ENCODE assay signal across 8 cellular contexts in genomic region chr17:46193626-46194392, GRCh38. TPM values are rescaled to one million over a fixed set of nuclear protein-coding genes. Genes with fewer than 3 reads are reported as not detected.
DNase-seq lines count a peak whose midpoint lies in the region; ATAC-seq and TF ChIP-seq lines count a peak whose summit lies in the region.

No MANE protein-coding gene starts in this region.

- H3K9me3 Mint-ChIP-seq in activated T-cell treated with anti-CD3 and anti-CD28 coated beads, Interleukin-2, amount 50 U/mL, for 4 hours = no peaks in the 10 kb centered on the region

- peaks cover 61% of the 10 kb centered on the region for H3K4me1 Mint-ChIP-seq in activated T-cell treated with anti-CD3 and anti-CD28 coated beads, Interleukin-2, amount 50 U/mL, for 4 hours (ENCODE audit: low read depth)

- under 1% methylated on average over 24 of the region's 60 CpGs for WGBS in esophagus muscularis mucosa

- peaks cover 19% of the 10 kb centered on the region for H3F3A ChIP-seq in PC-9 (ENCODE audit: insufficient read depth, low read depth)

- TF ChIP-seq EP300 in esophagus muscularis mucosa (IDR thresholded peaks at IDR 0.05) = no peak

- peak overlapping the region; percentile 98 for H2AFZ ChIP-seq in PC-9

- peaks cover 27% of the 10 kb centered on the region for H4K20me1 ChIP-seq in PC-9 (ENCODE audit: insufficient read depth)

- no peaks in the 10 kb centered on the region for H3K9me2 ChIP-seq in PC-9 (ENCODE audit: insufficient read depth)

- CTCF ChIA-PET in PC-9 (lab: Charles Lee) = interaction anchor here (0.6 to 0.8 kb wide), 3 partner anchors 19 to 135 kb away, joined by 3 to 9 read pairs (median 3); no protein-coding TSS in a partner anchor

- TF ChIP-seq CTCF in PC-9 (conservative IDR thresholded peaks at IDR 0.05) = no peak; the same call in 1 of the 2 replicates
- peak; percentile 29 to 43 (median 42) for TF ChIP-seq CTCF in esophagus muscularis mucosa (IDR thresholded peaks at IDR 0.05)

- peak overlapping the region; percentile 88 for H3K4me3 Mint-ChIP-seq in activated T-cell treated with anti-CD3 and anti-CD28 coated beads, Interleukin-2, amount 50 U/mL, for 4 hours

- no peaks in the 10 kb centered on the region for H3K27me3 ChIP-seq in PC-9 (ENCODE audit: insufficient read depth, low read depth)
- no peaks in the 10 kb centered on the region for H3K27me3 ChIP-seq in esophagus muscularis mucosa
- H3K27me3 ChIP-seq in muscle layer of duodenum (ENCODE audit: low read depth, low read length) = no peaks in the 10 kb centered on the region

- ATAC-seq in GM21717 (IDR thresholded peaks at IDR 0.05; ENCODE audit: unreplicated experiment) = peak; percentile 60
- ATAC-seq in activated T-cell treated with anti-CD3 and anti-CD28 coated beads, Interleukin-2, amount 50 U/mL, for 4 hours = peak; percentile 79 to 83

- TSS peak; percentile 58 for BruUV-seq in PC-9 (replicated peaks; lab: Mats Ljungman, UMichigan)

- H3K4me1 ChIP-seq in PC-9 (replicated peaks; ENCODE audit: insufficient read depth) (peaks cover 30% of the 10 kb centered on the region), esophagus muscularis mucosa (peaks cover 34 to 63% (median 56%) of the 10 kb centered on the region in 4 donors), muscle layer of duodenum (ENCODE audit: control insufficient read depth in 1 of 2, insufficient read depth in 2 of 2, low read length in 2 of 2) (peaks cover 22 to 33% of the 10 kb centered on the region in 2 donors)

- peak; percentile 49 for TF ChIP-seq POLR2A in esophagus muscularis mucosa (IDR thresholded peaks at IDR 0.05; ENCODE audit: low read depth)

- peak overlapping the region; percentile 98 for H3K4me3 ChIP-seq in PC-9
- peak overlapping the region; percentile 96 to 100 (median 99) for H3K4me3 ChIP-seq in esophagus muscularis mucosa
- H3K4me3 ChIP-seq in muscle layer of duodenum (ENCODE audit: low read depth in 1 of 2, low read length in 2 of 2) = peak overlapping the region; percentile 62 to 96

- H3K36me3 Mint-ChIP-seq in activated T-cell treated with anti-CD3 and anti-CD28 coated beads, Interleukin-2, amount 50 U/mL, for 4 hours (ENCODE audit: insufficient read depth) = peaks cover 2% of the 10 kb centered on the region

- peak; percentile 99 for DNase-seq in DMS53 (lab: John Stamatoyannopoulos, UW)
- peak; percentile 93 for DNase-seq in KBM-7
- DNase-seq in PC-9 = peak; percentile 89 to 90
- DNase-seq in activated T-cell treated with anti-CD3 and anti-CD28 coated beads, Interleukin-2, amount 50 U/mL, for 4 hours = peak; percentile 82
- DNase-seq in esophagus muscularis mucosa (ENCODE audit: extremely low spot score) = peak; percentile 98
- peak; percentile 71 to 87 for DNase-seq in stimulated activated CD8-positive, alpha-beta memory T cell treated with anti-CD3 and anti-CD28 coated beads, Interleukin-7, amount 100 ng/mL, for 1 hour (ENCODE audit: low read depth in 2 of 2)

- H3K27ac ChIP-seq in PC-9 (peak overlapping the region; percentile 66), esophagus muscularis mucosa (replicated peaks in 1 of 4) (peak overlapping the region; percentile 100), muscle layer of duodenum (ENCODE audit: low read length) (peak overlapping the region; percentile 70)

- in situ Hi-C loops in KBM-7 (cut with MboI; ENCODE audit: low pct_unique_long_range_greater_than_20kb, low sequenced_read_pairs) = no loop called here

- H3K9me3 ChIP-seq in PC-9 (ENCODE audit: insufficient read depth, low read depth) = 0 out of 2 replicates have a peak, but pooled peaks cover 3% of the 10 kb centered on the region
- no peaks in the 10 kb centered on the region for H3K9me3 ChIP-seq in esophagus muscularis mucosa
- no peaks in the 10 kb centered on the region for H3K9me3 ChIP-seq in muscle layer of duodenum (ENCODE audit: control insufficient read depth in 1 of 2, low read length in 2 of 2)

- POLR2A ChIA-PET in PC-9 (lab: Charles Lee; ENCODE audit: unreplicated experiment) = no interaction called here

- intact Hi-C loops in PC-9 (cut with micrococcal nuclease; ENCODE audit: unreplicated experiment) (loop anchor here (5.0 kb wide), 3 partner anchors 132 to 192 kb away; no protein-coding TSS in a partner anchor), esophagus muscularis mucosa (cut with DNase I) (loop anchor here (2.0 to 5.0 kb wide), 3 partner anchors 17 to 149 kb away; no protein-coding TSS in a partner anchor)

- H3K36me3 ChIP-seq in PC-9 (ENCODE audit: low read depth) (peaks cover 15% of the 10 kb centered on the region; the same call in 1 of the 2 replicates), esophagus muscularis mucosa (peaks cover 0 to 3% (median 0%) of the 10 kb centered on the region in 4 donors), muscle layer of duodenum (ENCODE audit: control insufficient read depth in 1 of 2, insufficient read depth in 2 of 2, low read length in 2 of 2) (peaks cover 0 to 24% of the 10 kb centered on the region in 2 donors)

- peaks cover 82% of the 10 kb centered on the region for H3K79me2 ChIP-seq in PC-9 (ENCODE audit: low read depth)

- H3K4me2 ChIP-seq in PC-9 = peak overlapping the region; percentile 98

- no peaks in the 10 kb centered on the region for H3K27me3 Mint-ChIP-seq in activated T-cell treated with anti-CD3 and anti-CD28 coated beads, Interleukin-2, amount 50 U/mL, for 4 hours (ENCODE audit: low read depth)

RNA-seq across cellular contexts. Expression of gene KANSL1, which starts 0.6 kb away (rescaled TPM):
- total RNA-seq in PC-9 (2021) (42.6 and 52.5 TPM in 2 replicates), esophagus muscularis mucosa (100 to 1,000 TPM in 1 of 4 donors, 10 to 100 TPM in 3; 55.0 to 124 (median 70.0) TPM)
- total RNA-seq in activated T-cell treated with anti-CD3 and anti-CD28 coated beads, Interleukin-2, amount 50 U/mL, for 4 hours = 10 to 100 TPM; 44.1 to 58.1 (median 47.7) TPM

Comparison
In these comparisons a context has a peak if more than half of its experiments do, and no peak if none do; other contexts are left out.
1. Peak in every context shown above with its lines: DNase-seq, ATAC-seq, H3K4me3 ChIP-seq and H3K27ac ChIP-seq.